ENCODE assay signal across 9 cellular contexts in genomic region chr2:181178823-181179412, GRCh38.
DNase-seq lines count a peak whose midpoint lies in the region; ATAC-seq and TF ChIP-seq lines count a peak whose summit lies in the region.
"Had no signal": no experiment of that assay in that cellular context is flagged by ENCODE, and none has a peak within 500 bp of the region (broad histone marks: within the 10 kb centered on the region; RNA-seq: fewer than 3 reads in every experiment).

No MANE protein-coding gene starts in this region.

- H4K20me1 ChIP-seq in Loucy (ENCODE audit: insufficient read depth, low read length, poor library complexity, severe bottlenecking): no peaks in the 10 kb centered on the region

- no peak overlapping the region for H3K4me2 ChIP-seq in Loucy (ENCODE audit: low read depth, low read length, poor library complexity, severe bottlenecking)

- no peak for TF ChIP-seq POLR2A in tibial nerve (IDR thresholded peaks at IDR 0.05)

- no peaks in the 10 kb centered on the region for H3K9me2 ChIP-seq in Loucy (replicated peaks; ENCODE audit: low read depth, low read length)

- no peaks in the 10 kb centered on the region for H3K9me3 ChIP-seq in Loucy (ENCODE audit: insufficient read depth, low read depth, low read length)
- H3K9me3 ChIP-seq in tibial nerve: no peaks in the 10 kb centered on the region

- no peak overlapping the region for H3K27ac ChIP-seq in tibial nerve
- H3K27ac ChIP-seq: epithelial cell of prostate had no signal

- TF ChIP-seq CTCF in CD14-positive monocyte (IDR thresholded peaks at IDR 0.05) (peak; percentile 75), Loucy (conservative IDR thresholded peaks at IDR 0.05; ENCODE audit: low read length) (peak; percentile 72), neural crest cell (conservative IDR thresholded peaks at IDR 0.05) (peak; percentile 55), tibial nerve (IDR thresholded peaks at IDR 0.05) (peak in 2 of 5 experiments; percentile 15 to 25)

- no peak overlapping the region for H2AFZ ChIP-seq in Loucy (ENCODE audit: low read length)

- H3K4me1 ChIP-seq in Loucy (ENCODE audit: insufficient read depth, low read length, poor library complexity, severe bottlenecking) (peaks cover 15% of the 10 kb centered on the region), tibial nerve (peaks cover 0 to 5% (median 0%) of the 10 kb centered on the region in 4 donors)

- H3F3A ChIP-seq in Loucy (ENCODE audit: low read depth): no peaks in the 10 kb centered on the region

- H3K4me3 Mint-ChIP-seq in CD14-positive monocyte (no peak overlapping the region), neural crest cell (no peak overlapping the region)
- peak overlapping the region; percentile 21 for H3K4me3 Mint-ChIP-seq in activated naive CD4-positive, alpha-beta T cell treated with anti-CD3 and anti-CD28 coated beads, Interleukin-2, amount 50 U/mL, for 24 hours

- H3K27ac Mint-ChIP-seq in CD14-positive monocyte: no peak overlapping the region
- peak overlapping the region; percentile 25 for H3K27ac Mint-ChIP-seq in activated naive CD4-positive, alpha-beta T cell treated with anti-CD3 and anti-CD28 coated beads, Interleukin-2, amount 50 U/mL, for 24 hours
- H3K27ac Mint-ChIP-seq in neural crest cell (ENCODE audit: unreplicated experiment): no peak overlapping the region

- intact Hi-C loops in CD14-positive monocyte (cut with micrococcal nuclease): no loop called here

- no peak overlapping the region for H3K9ac ChIP-seq in Loucy (ENCODE audit: low read depth, low read length, poor library complexity, severe bottlenecking)

- TF ChIP-seq EP300 in tibial nerve (IDR thresholded peaks at IDR 0.05): no peak

- 76 to 78% methylated on average over 2 of the region's 2 CpGs for WGBS in tibial nerve, 2 donors

- no peak for DNase-seq in CD14-positive monocyte (ENCODE audit: low spot score)
- peak; percentile 8 for DNase-seq in neural crest cell (ENCODE audit: low read depth, low spot score)
- no peak for DNase-seq in COLO668 (lab: John Stamatoyannopoulos, UW; ENCODE audit: unreplicated experiment)
- DNase-seq in epidermal melanocyte (ENCODE audit: insufficient read length, low spot score): no peak
- no peak for DNase-seq in tibial nerve (ENCODE audit: low spot score in 2 of 2)

- H3K9me3 Mint-ChIP-seq in CD14-positive monocyte: peaks cover 0 to 4% (median 0%) of the 10 kb centered on the region in 7 donors
- H3K9me3 Mint-ChIP-seq in activated naive CD4-positive, alpha-beta T cell treated with anti-CD3 and anti-CD28 coated beads, Interleukin-2, amount 50 U/mL, for 24 hours: no peaks in the 10 kb centered on the region
- H3K9me3 Mint-ChIP-seq in neural crest cell: no peaks in the 10 kb centered on the region

- peak; percentile 57 for ATAC-seq in GM19467 (IDR thresholded peaks at IDR 0.05; ENCODE audit: unreplicated experiment)

- H3K27me3 ChIP-seq in Loucy (ENCODE audit: insufficient read depth, low read length, poor library complexity, severe bottlenecking): no peaks in the 10 kb centered on the region
- no peaks in the 10 kb centered on the region for H3K27me3 ChIP-seq in tibial nerve

- no peak overlapping the region for H3K4me3 ChIP-seq in Loucy (ENCODE audit: low read length, poor library complexity, severe bottlenecking)
- no peak overlapping the region for H3K4me3 ChIP-seq in tibial nerve

- peaks cover 0 to 2% (median 0%) of the 10 kb centered on the region in 3 donors for H3K27me3 Mint-ChIP-seq in CD14-positive monocyte (ENCODE audit: low read depth in 3 of 3)
- no peaks in the 10 kb centered on the region for H3K27me3 Mint-ChIP-seq in activated naive CD4-positive, alpha-beta T cell treated with anti-CD3 and anti-CD28 coated beads, Interleukin-2, amount 50 U/mL, for 24 hours
- no peaks in the 10 kb centered on the region for H3K27me3 Mint-ChIP-seq in neural crest cell (ENCODE audit: low read depth)

- no peaks in the 10 kb centered on the region for H3K79me2 ChIP-seq in Loucy (ENCODE audit: insufficient read depth, low read length)

- H3K4me1 Mint-ChIP-seq in CD14-positive monocyte: peaks cover 6% of the 10 kb centered on the region
- peaks cover 43% of the 10 kb centered on the region for H3K4me1 Mint-ChIP-seq in activated naive CD4-positive, alpha-beta T cell treated with anti-CD3 and anti-CD28 coated beads, Interleukin-2, amount 50 U/mL, for 24 hours
- H3K4me1 Mint-ChIP-seq in neural crest cell: no peaks in the 10 kb centered on the region

- H3K36me3 Mint-ChIP-seq in CD14-positive monocyte: no peaks in the 10 kb centered on the region
- peaks cover 11% of the 10 kb centered on the region for H3K36me3 Mint-ChIP-seq in activated naive CD4-positive, alpha-beta T cell treated with anti-CD3 and anti-CD28 coated beads, Interleukin-2, amount 50 U/mL, for 24 hours
- H3K36me3 Mint-ChIP-seq in neural crest cell (ENCODE audit: low read depth): no peaks in the 10 kb centered on the region

- H3K36me3 ChIP-seq in Loucy (ENCODE audit: insufficient read depth, low read length): no peaks in the 10 kb centered on the region
- no peaks in the 10 kb centered on the region for H3K36me3 ChIP-seq in tibial nerve
